ENCODE assay signal across 8 cellular contexts in the genomic region with DNA sequence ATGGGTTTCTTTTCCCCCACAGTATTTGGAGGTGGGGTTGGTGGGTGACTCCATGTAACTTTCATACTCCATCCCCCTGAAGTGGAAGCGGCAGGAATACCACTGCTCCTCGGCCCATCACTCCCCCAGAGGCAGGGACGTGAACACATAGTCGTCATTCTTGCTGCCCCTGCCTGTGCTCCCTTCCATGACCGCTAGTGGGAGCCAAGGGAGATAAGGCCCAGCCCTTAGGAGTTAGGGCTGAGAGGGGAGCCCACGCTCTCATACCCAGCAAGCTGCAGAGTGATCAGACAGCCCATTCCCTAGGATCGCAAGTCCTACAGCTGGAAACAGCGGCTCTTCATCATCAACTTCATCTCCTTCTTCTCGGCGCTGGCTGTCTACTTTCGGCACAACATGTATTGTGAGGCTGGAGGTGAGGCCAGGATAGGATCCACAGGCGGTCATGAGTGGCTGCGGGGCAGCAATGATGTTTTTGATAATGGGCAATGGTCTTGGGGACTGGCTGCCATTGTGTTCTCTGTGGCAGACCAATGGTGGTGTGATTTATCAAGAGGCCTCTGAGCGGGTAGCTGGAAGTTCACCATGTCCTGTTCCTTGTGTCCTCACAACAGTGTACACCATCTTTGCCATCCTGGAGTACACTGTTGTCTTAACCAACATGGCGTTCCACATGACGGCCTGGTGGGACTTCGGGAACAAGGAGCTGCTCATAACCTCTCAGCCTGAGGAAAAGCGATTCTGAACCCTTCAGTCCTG.
DNase-seq lines count a peak whose midpoint lies in the region; ATAC-seq and TF ChIP-seq lines count a peak whose summit lies in the region.

No MANE protein-coding gene starts in this region.

- no peaks in the 10 kb centered on the region for H3K79me2 ChIP-seq in parathyroid adenoma

- H2AFZ ChIP-seq in parathyroid adenoma: no peak overlapping the region

- no peak overlapping the region for H3K27ac ChIP-seq in parathyroid adenoma

- no peaks in the 10 kb centered on the region for H3K9me3 ChIP-seq in parathyroid adenoma (ENCODE audit: control insufficient read depth, low read length)

- no peak overlapping the region for H3K9ac ChIP-seq in parathyroid adenoma

- TF ChIP-seq CTCF in fibroblast of mammary gland (conservative IDR thresholded peaks at IDR 0.05; ENCODE audit: control insufficient read depth, insufficient read depth, low read depth, low read length) (peak; percentile 62), parathyroid adenoma (IDR thresholded peaks at IDR 0.05) (peak; percentile 50)

- no peaks in the 10 kb centered on the region for H3K27me3 ChIP-seq in parathyroid adenoma (ENCODE audit: control insufficient read depth, insufficient read depth, low read length)

- no peaks in the 10 kb centered on the region for H3K4me1 ChIP-seq in parathyroid adenoma

- ATAC-seq in HG02763 (IDR thresholded peaks at IDR 0.05; ENCODE audit: unreplicated experiment): peak; percentile 56

- no peak overlapping the region for H3K4me3 ChIP-seq in fibroblast of mammary gland (ENCODE audit: control insufficient read depth, low read depth, low read length)
- H3K4me3 ChIP-seq in parathyroid adenoma (ENCODE audit: low read depth, low read length): no peak overlapping the region

- no peaks in the 10 kb centered on the region for H3K36me3 ChIP-seq in parathyroid adenoma (ENCODE audit: control insufficient read depth, insufficient read depth, low read length)

- no peak overlapping the region for H3K4me2 ChIP-seq in parathyroid adenoma (ENCODE audit: low read length)

- peak; percentile 61 for DNase-seq in NCI-H748 (lab: John Stamatoyannopoulos, UW; ENCODE audit: unreplicated experiment)
- DNase-seq in NCI-H748 treated with DMSO at 0.1 percent for 48 hours (lab: John Stamatoyannopoulos, UW): no peak
- peak; percentile 67 for DNase-seq in NOMO-1 treated with dmso at 0.1 percent for 144 hours (lab: John Stamatoyannopoulos, UW; ENCODE audit: unreplicated experiment)
- peak; percentile 86 for DNase-seq in activated CD8-positive, alpha-beta memory T cell treated with anti-CD3 and anti-CD28 coated beads, Interleukin-2, amount 50 U/mL, for 4 hours
- peak; percentile 37 for DNase-seq in fibroblast of mammary gland (ENCODE audit: low read depth)
- no peak for DNase-seq in DMS114 treated with DMSO at 0.1 percent for 48 hours (lab: John Stamatoyannopoulos, UW; ENCODE audit: unreplicated experiment)

Comparison
In these comparisons a context has a peak if more than half of its experiments do, and no peak if none do; other contexts are left out.
1. DNase-seq: peak in NCI-H748 (single experiment), NOMO-1 treated with dmso at 0.1 percent for 144 hours (single experiment), activated CD8-positive, alpha-beta memory T cell treated with anti-CD3 and anti-CD28 coated beads, Interleukin-2, amount 50 U/mL, for 4 hours (single experiment) and fibroblast of mammary gland (single experiment); none in NCI-H748 treated with DMSO at 0.1 percent for 48 hours (single experiment) and DMS114 treated with DMSO at 0.1 percent for 48 hours (single experiment).